In the genomic region with DNA sequence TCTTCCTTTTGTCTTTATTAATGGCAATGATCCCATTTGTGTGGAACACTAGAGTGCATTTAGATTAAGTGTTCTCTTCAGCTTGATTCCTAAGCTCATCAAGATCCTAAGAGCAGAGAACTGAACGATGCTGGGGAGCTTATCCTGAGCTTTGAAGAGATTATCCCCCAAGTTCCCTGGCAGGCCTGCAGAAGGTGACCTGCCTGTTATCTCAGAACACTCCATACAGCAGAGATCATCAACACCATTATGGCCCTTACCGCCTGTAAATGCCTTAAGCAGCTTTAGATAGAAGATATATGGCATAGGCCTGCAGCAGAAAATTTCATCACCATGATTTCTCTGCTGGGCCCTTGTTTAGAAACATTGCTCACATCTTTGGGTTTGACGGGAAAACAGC, we compare ENCODE assay signal across 14 cellular contexts.
A peak's percentile ranks its signal among the peaks of the same experiment; 100 is the strongest.
DNase-seq lines count a peak whose midpoint lies in the region; ATAC-seq lines count a peak whose summit lies in the region.
"Had no signal": no experiment of that assay in that cellular context is flagged by ENCODE, and none has a peak within 500 bp of the region (broad histone marks: within the 10 kb centered on the region; RNA-seq: fewer than 3 reads in every experiment).

No MANE protein-coding gene starts in this region.

- no peak overlapping the region for H2BK5ac ChIP-seq in mesendoderm (ENCODE audit: low read length)

- no peak for ATAC-seq in GM21619 (IDR thresholded peaks at IDR 0.05; ENCODE audit: unreplicated experiment)
- ATAC-seq: GM12878, HCT116 had no signal

- no peak overlapping the region for H2BK120ac ChIP-seq in mesendoderm (ENCODE audit: low read depth, low read length)

- H4K5ac ChIP-seq in mesendoderm (ENCODE audit: low read length), result no peak overlapping the region

- no peak overlapping the region for H3K4me2 ChIP-seq in mesendoderm (ENCODE audit: low read length)

- H3K4ac ChIP-seq in mesendoderm (ENCODE audit: low read depth, low read length), result no peak overlapping the region

- DNase-seq in D341Med (ENCODE audit: low spot score) (peak; percentile 73), ELF-1 (ENCODE audit: low read depth, low spot score) (peak; percentile 47), SK-N-DZ (ENCODE audit: low spot score) (peak; percentile 6), mesendoderm (peak; percentile 59), kidney glomerular epithelial cell (lab: John Stamatoyannopoulos, UW) (no peak), NAMALWA (ENCODE audit: low spot score) (no peak)
- DNase-seq: BE2C; CD4-positive, alpha-beta memory T cell; GM23248; IMR-90 had no signal

- no peaks in the 10 kb centered on the region for H3K4me1 ChIP-seq in mesendoderm (ENCODE audit: control insufficient read depth, low read depth, low read length)
- H3K4me1 ChIP-seq: BE2C had no signal

- no peak overlapping the region for H4K8ac ChIP-seq in mesendoderm (ENCODE audit: low read depth, low read length)

- no peak overlapping the region for H2BK15ac ChIP-seq in mesendoderm (replicated peaks; ENCODE audit: low read depth)

- no peaks in the 10 kb centered on the region for H3K27me3 ChIP-seq in mesendoderm (ENCODE audit: insufficient read depth, low read length, poor library complexity)
- H3K27me3 ChIP-seq: BE2C had no signal

- WGBS in mesendoderm (ENCODE audit: extremely low coverage, insufficient coverage, low lambda C conversion rate), result no CpG with 5 or more reads among the region's 3 CpGs

- no peak overlapping the region for H3K56ac ChIP-seq in mesendoderm (ENCODE audit: low read length)

- no peak overlapping the region for H2AK5ac ChIP-seq in mesendoderm (ENCODE audit: low read length)

- H3K23ac ChIP-seq in mesendoderm (ENCODE audit: low read length), result no peak overlapping the region

- H3K36me3 ChIP-seq in mesendoderm (ENCODE audit: control insufficient read depth, insufficient read depth, low read length), result no peaks in the 10 kb centered on the region
- H3K36me3 ChIP-seq: BE2C had no signal

- H3K9ac ChIP-seq in mesendoderm (ENCODE audit: low read length), result no peak overlapping the region
- H3K9ac ChIP-seq: GM23248 had no signal

- H3K27ac ChIP-seq in mesendoderm (ENCODE audit: low read depth, low read length), result no peak overlapping the region
- H3K27ac ChIP-seq: C4-2B, GM23248 had no signal

- no peaks in the 10 kb centered on the region for H3K79me1 ChIP-seq in mesendoderm (ENCODE audit: low read length)

- H3K4me3 ChIP-seq in mesendoderm (ENCODE audit: low read length), result no peak overlapping the region
- H3K4me3 ChIP-seq: GM12878, GM23248 had no signal

- H3K79me2 ChIP-seq in mesendoderm (ENCODE audit: control insufficient read depth, insufficient read depth, low read length), result no peaks in the 10 kb centered on the region

- no peak overlapping the region for H3K18ac ChIP-seq in mesendoderm (ENCODE audit: low read length)

Comparison
In these comparisons a context has a peak if more than half of its experiments do, and no peak if none do; other contexts are left out.
1. DNase-seq: peak in D341Med (single experiment), ELF-1 (single experiment), SK-N-DZ (single experiment) and mesendoderm (single experiment); none in kidney glomerular epithelial cell (single experiment) and NAMALWA (single experiment).